In the genomic region with DNA sequence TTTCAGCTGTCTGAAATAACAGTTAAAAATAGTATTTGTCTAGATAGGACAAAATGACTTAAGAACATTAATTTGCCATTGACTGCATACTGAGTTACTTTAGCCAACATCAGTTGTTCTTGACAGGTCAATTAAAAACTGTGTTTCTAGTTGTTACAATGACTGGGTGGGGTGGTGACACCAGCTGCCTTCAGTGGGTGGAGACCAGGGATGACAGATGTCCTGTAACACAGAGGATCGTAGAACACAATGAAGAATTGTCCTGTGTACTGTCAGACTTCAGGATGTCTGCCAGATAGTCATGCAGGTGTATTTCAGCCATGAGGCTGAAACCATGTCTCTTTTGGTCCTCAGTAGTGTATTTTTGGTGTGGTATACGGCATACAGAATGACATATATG, we compare ENCODE assay signal across 16 cellular contexts.
"Had no signal": no experiment of that assay in that cellular context is flagged by ENCODE, and none has a peak within 500 bp of the region (broad histone marks: within the 10 kb centered on the region; RNA-seq: fewer than 3 reads in every experiment).

No MANE protein-coding gene starts in this region.

- ATAC-seq: activated T-cell treated with anti-CD3 and anti-CD28 coated beads, Interleukin-2, amount 50 U/mL, for 72 hours; left lung; naive thymus-derived CD8-positive, alpha-beta T cell; sciatic nerve; stimulated activated memory B cell treated with anti-CD40 and anti-IgM and Interleukin-4, amounts not matched to agents 10 μg/mL and 1 μg/mL and 100 μg/mL, for 72 hours had no signal

- DNase-seq: activated CD4-positive, alpha-beta T cell treated with anti-CD3 and anti-CD28 coated beads for 1 hour; activated effector memory CD4-positive, alpha-beta T cell treated with anti-CD3 and anti-CD28 coated beads, Interleukin-2, amount 50 U/mL, for 16 hours; activated T-cell treated with anti-CD3 and anti-CD28 coated beads, Interleukin-2, amount 50 U/mL, for 72 hours; dermis blood vessel endothelial cell; effector memory CD4-positive, alpha-beta T cell; foreskin fibroblast; kidney; left lung; naive thymus-derived CD8-positive, alpha-beta T cell; spleen; stimulated activated CD4-positive, alpha-beta T cell treated with anti-CD3 and anti-CD28 coated beads, Interleukin-4, amount 100 ng/mL, for 4 hours; WERI-Rb-1 had no signal

- H3K4me1 ChIP-seq: ascending aorta, left lung, spleen had no signal

- H3K4me3 ChIP-seq: ascending aorta, left lung, spleen, thoracic aorta had no signal

- H3K9me3 ChIP-seq: ascending aorta, left lung, thoracic aorta had no signal

- H3K27me3 ChIP-seq: ascending aorta, left lung, spleen had no signal

- H3K27ac ChIP-seq: ascending aorta, left lung, spleen, thoracic aorta, WERI-Rb-1 had no signal
